1 cellular context compared by ENCODE assay signal in the genomic region with DNA sequence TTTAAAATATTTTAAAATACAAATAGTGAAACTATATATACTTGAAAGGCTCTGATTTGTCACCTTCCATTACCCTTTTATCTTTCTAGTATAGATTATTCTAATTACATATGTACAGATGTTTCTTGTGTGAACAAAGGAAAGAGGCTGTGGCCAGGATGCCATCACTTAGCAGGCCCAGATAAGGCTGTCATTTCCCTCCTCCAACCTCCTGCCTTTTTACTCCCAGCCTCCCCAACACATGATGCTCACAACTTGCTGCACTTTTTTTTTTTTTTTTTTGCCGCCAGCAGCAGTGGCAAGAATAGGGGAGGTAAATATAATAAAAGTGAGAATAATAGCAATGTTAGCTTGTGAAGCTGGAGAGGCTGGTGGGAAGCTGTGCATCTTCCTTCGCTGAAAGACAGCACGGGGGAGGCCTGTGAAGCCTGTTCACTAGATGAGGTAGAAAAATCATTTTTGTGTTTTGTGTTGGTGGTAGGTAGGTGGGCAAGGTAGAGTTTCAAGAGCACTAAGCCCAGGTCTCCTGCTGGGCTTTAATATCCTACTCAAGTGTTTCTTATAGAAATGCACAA.
TF ChIP-seq lines count a peak whose summit lies in the region.

No MANE protein-coding gene starts in this region.

TF ChIP-seq in GM23338, 12 proteins besides CTCF, POLR2A, EP300 and RAD21 (continued from another document):
- TF ChIP-seq, protein P1, sequence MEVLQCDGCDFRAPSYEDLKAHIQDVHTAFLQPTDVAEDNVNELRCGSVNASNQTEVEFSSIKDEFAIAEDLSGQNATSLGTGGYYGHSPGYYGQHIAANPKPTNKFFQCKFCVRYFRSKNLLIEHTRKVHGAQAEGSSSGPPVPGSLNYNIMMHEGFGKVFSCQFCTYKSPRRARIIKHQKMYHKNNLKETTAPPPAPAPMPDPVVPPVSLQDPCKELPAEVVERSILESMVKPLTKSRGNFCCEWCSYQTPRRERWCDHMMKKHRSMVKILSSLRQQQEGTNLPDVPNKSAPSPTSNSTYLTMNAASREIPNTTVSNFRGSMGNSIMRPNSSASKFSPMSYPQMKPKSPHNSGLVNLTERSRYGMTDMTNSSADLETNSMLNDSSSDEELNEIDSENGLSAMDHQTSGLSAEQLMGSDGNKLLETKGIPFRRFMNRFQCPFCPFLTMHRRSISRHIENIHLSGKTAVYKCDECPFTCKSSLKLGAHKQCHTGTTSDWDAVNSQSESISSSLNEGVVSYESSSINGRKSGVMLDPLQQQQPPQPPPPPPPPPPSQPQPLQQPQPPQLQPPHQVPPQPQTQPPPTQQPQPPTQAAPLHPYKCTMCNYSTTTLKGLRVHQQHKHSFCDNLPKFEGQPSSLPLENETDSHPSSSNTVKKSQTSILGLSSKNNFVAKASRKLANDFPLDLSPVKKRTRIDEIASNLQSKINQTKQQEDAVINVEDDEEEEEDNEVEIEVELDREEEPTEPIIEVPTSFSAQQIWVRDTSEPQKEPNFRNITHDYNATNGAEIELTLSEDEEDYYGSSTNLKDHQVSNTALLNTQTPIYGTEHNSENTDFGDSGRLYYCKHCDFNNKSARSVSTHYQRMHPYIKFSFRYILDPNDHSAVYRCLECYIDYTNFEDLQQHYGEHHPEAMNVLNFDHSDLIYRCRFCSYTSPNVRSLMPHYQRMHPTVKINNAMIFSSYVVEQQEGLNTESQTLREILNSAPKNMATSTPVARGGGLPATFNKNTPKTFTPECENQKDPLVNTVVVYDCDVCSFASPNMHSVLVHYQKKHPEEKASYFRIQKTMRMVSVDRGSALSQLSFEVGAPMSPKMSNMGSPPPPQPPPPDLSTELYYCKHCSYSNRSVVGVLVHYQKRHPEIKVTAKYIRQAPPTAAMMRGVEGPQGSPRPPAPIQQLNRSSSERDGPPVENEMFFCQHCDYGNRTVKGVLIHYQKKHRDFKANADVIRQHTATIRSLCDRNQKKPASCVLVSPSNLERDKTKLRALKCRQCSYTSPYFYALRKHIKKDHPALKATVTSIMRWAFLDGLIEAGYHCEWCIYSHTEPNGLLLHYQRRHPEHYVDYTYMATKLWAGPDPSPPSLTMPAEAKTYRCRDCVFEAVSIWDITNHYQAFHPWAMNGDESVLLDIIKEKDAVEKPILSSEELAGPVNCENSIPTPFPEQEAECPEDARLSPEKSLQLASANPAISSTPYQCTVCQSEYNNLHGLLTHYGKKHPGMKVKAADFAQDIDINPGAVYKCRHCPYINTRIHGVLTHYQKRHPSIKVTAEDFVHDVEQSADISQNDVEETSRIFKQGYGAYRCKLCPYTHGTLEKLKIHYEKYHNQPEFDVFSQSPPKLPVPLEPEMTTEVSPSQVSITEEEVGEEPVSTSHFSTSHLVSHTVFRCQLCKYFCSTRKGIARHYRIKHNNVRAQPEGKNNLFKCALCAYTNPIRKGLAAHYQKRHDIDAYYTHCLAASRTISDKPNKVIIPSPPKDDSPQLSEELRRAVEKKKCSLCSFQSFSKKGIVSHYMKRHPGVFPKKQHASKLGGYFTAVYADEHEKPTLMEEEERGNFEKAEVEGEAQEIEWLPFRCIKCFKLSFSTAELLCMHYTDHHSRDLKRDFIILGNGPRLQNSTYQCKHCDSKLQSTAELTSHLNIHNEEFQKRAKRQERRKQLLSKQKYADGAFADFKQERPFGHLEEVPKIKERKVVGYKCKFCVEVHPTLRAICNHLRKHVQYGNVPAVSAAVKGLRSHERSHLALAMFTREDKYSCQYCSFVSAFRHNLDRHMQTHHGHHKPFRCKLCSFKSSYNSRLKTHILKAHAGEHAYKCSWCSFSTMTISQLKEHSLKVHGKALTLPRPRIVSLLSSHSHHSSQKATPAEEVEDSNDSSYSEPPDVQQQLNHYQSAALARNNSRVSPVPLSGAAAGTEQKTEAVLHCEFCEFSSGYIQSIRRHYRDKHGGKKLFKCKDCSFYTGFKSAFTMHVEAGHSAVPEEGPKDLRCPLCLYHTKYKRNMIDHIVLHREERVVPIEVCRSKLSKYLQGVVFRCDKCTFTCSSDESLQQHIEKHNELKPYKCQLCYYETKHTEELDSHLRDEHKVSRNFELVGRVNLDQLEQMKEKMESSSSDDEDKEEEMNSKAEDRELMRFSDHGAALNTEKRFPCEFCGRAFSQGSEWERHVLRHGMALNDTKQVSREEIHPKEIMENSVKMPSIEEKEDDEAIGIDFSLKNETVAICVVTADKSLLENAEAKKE (CRISPR knock-in tag; IDR thresholded peaks at IDR 0.05): no peak
- TF ChIP-seq JUNB (IDR thresholded peaks at IDR 0.05; ENCODE audit: unreplicated experiment) (no peak), STAT1 (IDR thresholded peaks at IDR 0.05; ENCODE audit: unreplicated experiment) (no peak), ZNF331 (CRISPR knock-in tag; IDR thresholded peaks at IDR 0.05; ENCODE audit: low read depth) (no peak), EZH2phosphoT487 (IDR thresholded peaks at IDR 0.05; ENCODE audit: unreplicated experiment) (no peak), EZH2 (IDR thresholded peaks at IDR 0.05; ENCODE audit: low read depth, unreplicated experiment) (no peak)
- TF ChIP-seq, protein P2, sequence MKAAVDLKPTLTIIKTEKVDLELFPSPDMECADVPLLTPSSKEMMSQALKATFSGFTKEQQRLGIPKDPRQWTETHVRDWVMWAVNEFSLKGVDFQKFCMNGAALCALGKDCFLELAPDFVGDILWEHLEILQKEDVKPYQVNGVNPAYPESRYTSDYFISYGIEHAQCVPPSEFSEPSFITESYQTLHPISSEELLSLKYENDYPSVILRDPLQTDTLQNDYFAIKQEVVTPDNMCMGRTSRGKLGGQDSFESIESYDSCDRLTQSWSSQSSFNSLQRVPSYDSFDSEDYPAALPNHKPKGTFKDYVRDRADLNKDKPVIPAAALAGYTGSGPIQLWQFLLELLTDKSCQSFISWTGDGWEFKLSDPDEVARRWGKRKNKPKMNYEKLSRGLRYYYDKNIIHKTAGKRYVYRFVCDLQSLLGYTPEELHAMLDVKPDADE (IDR thresholded peaks at IDR 0.05): no peak
- TF ChIP-seq, protein P3, sequence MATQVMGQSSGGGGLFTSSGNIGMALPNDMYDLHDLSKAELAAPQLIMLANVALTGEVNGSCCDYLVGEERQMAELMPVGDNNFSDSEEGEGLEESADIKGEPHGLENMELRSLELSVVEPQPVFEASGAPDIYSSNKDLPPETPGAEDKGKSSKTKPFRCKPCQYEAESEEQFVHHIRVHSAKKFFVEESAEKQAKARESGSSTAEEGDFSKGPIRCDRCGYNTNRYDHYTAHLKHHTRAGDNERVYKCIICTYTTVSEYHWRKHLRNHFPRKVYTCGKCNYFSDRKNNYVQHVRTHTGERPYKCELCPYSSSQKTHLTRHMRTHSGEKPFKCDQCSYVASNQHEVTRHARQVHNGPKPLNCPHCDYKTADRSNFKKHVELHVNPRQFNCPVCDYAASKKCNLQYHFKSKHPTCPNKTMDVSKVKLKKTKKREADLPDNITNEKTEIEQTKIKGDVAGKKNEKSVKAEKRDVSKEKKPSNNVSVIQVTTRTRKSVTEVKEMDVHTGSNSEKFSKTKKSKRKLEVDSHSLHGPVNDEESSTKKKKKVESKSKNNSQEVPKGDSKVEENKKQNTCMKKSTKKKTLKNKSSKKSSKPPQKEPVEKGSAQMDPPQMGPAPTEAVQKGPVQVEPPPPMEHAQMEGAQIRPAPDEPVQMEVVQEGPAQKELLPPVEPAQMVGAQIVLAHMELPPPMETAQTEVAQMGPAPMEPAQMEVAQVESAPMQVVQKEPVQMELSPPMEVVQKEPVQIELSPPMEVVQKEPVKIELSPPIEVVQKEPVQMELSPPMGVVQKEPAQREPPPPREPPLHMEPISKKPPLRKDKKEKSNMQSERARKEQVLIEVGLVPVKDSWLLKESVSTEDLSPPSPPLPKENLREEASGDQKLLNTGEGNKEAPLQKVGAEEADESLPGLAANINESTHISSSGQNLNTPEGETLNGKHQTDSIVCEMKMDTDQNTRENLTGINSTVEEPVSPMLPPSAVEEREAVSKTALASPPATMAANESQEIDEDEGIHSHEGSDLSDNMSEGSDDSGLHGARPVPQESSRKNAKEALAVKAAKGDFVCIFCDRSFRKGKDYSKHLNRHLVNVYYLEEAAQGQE (IDR thresholded peaks at IDR 0.05; ENCODE audit: unreplicated experiment): no peak
TF ChIP-seq in GM23338: peak in this region for 0.
